In the genomic region with DNA sequence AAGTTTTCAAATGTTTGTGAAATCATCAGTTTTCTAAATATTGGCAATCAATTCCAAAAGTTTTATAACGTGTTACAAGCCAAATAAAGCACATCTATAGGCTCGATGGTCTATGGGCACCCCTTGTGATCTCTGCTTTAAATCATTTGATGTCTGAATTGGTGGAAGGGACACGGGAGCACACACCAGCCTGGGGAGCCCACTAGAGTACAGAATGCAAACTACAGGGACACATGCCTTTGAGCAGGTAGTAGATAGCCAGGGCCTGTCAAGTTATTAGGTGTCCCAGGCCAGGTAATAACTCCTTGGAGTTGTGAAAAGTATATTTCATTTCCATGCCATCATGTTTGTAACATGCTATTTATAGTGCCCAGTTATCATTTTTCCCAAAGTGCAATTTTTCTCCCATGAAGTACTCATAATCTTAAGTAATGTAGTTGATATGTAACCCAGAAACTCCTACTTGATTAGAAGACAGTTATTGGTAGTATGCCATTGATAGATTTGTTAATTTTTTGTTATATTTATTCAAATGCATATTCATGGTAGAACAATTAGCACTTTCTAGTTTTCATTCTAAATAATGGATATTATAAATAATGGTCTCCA, we compare ENCODE assay signal across 9 cellular contexts.
DNase-seq lines count a peak whose midpoint lies in the region; ATAC-seq and TF ChIP-seq lines count a peak whose summit lies in the region.
"Had no signal": no experiment of that assay in that cellular context is flagged by ENCODE, and none has a peak within 500 bp of the region (broad histone marks: within the 10 kb centered on the region; RNA-seq: fewer than 3 reads in every experiment).

No MANE protein-coding gene starts in this region.

- H3K27ac ChIP-seq in SK-N-SH (ENCODE audit: low read depth in 2 of 2, low read length in 1 of 2) (no peak overlapping the region), heart right ventricle (no peak overlapping the region)
- H3K27ac ChIP-seq in effector memory CD4-positive, alpha-beta T cell (ENCODE audit: insufficient read depth, low read length, poor library complexity, severe bottlenecking), result no peak overlapping the region

- intact Hi-C loops in activated CD4-positive, alpha-beta T cell treated with anti-CD3 and anti-CD28 coated beads for 36 hours (cut with DNase I, micrococcal nuclease), result loop anchor here (10.0 kb wide), 2 partner anchors 338 to 508 kb away; a partner anchor contains a TSS
- intact Hi-C loops in heart right ventricle (cut with DNase I), result loop anchor here in 6 of 10 donors (5.0 to 10.0 kb wide), 5 partner anchors 235 to 620 kb away; no protein-coding TSS in a partner anchor
- intact Hi-C loops in activated T-helper 1 cell treated with anti-CD3 and anti-CD28 coated beads, Interleukin-12 subunit alpha, Interleukin-12 subunit beta, Interleukin-2, Interleukin-4 antibody, amounts not matched to agents 30 ng/mL and 10 ng/mL and 1 ng/mL, durations not matched to agents 14 hours and 24 hours and 36 hours (cut with micrococcal nuclease), result loop anchor here (2.0 to 10.0 kb wide), 2 partner anchors 620 to 898 kb away; no protein-coding TSS in a partner anchor

- H3K9ac ChIP-seq in SK-N-SH, result no peak overlapping the region

- no peak for TF ChIP-seq EP300 in SK-N-SH (IDR thresholded peaks at IDR 0.05; ENCODE audit: borderline replicate concordance in 1 of 2, low read depth in 1 of 2, low read length in 1 of 2)

- H3K4me1 ChIP-seq in SK-N-SH (ENCODE audit: control insufficient read depth in 1 of 2, insufficient read depth in 2 of 2, low read depth in 1 of 2, low read length in 1 of 2), result peaks cover 4 to 5% of the 10 kb centered on the region in 2 experiments
- H3K4me1 ChIP-seq in heart right ventricle, result peaks cover 0 to 5% (median 0%) of the 10 kb centered on the region in 9 donors
- no peaks in the 10 kb centered on the region for H3K4me1 ChIP-seq in effector memory CD4-positive, alpha-beta T cell (ENCODE audit: control insufficient read depth, insufficient read depth, low read length, poor library complexity, severe bottlenecking)

- H3K79me2 ChIP-seq in SK-N-SH (ENCODE audit: insufficient read depth), result peaks cover 11% of the 10 kb centered on the region; the same call in 1 of the 2 replicates

- ATAC-seq in activated CD4-positive, alpha-beta T cell treated with anti-CD3 and anti-CD28 coated beads for 36 hours, result peak; percentile 66
- ATAC-seq in GM21423 (IDR thresholded peaks at IDR 0.05; ENCODE audit: unreplicated experiment) (peak; percentile 74), heart right ventricle (peak in 7 of 8 donors; percentile 52 to 73 (median 61))

- no peaks in the 10 kb centered on the region for H3K9me2 ChIP-seq in SK-N-SH

- peaks cover 3 to 13% of the 10 kb centered on the region in 2 experiments for H3K36me3 ChIP-seq in SK-N-SH (replicated peaks in 1 of 2; ENCODE audit: control insufficient read depth in 1 of 2, insufficient read depth in 2 of 2, low read length in 1 of 2)
- H3K36me3 ChIP-seq in heart right ventricle, result peaks cover 0 to 17% (median 0%) of the 10 kb centered on the region in 9 donors
- H3K36me3 ChIP-seq in effector memory CD4-positive, alpha-beta T cell (ENCODE audit: control insufficient read depth, insufficient read depth, low read length), result no peaks in the 10 kb centered on the region

- H3K4me3 ChIP-seq in SK-N-SH (ENCODE audit: low read depth in 2 of 2, low read length in 1 of 2), result no peak overlapping the region
- H3K4me3 ChIP-seq in heart right ventricle, result no peak overlapping the region
- no peak overlapping the region for H3K4me3 ChIP-seq in effector memory CD4-positive, alpha-beta T cell (ENCODE audit: insufficient read depth, low read depth, low read length, poor library complexity, severe bottlenecking)

- no peak overlapping the region for H3K4me3 Mint-ChIP-seq in activated CD4-positive, alpha-beta T cell treated with anti-CD3 and anti-CD28 coated beads for 36 hours
- no peak overlapping the region for H3K4me3 Mint-ChIP-seq in activated T-helper 1 cell treated with anti-CD3 and anti-CD28 coated beads, Interleukin-12 subunit alpha, Interleukin-12 subunit beta, Interleukin-2, Interleukin-4 antibody, amounts not matched to agents 30 ng/mL and 10 ng/mL and 1 ng/mL, durations not matched to agents 14 hours and 24 hours and 36 hours
- H3K4me3 Mint-ChIP-seq: brain had no signal

- peaks cover 2% of the 10 kb centered on the region for H3K36me3 Mint-ChIP-seq in activated CD4-positive, alpha-beta T cell treated with anti-CD3 and anti-CD28 coated beads for 36 hours (ENCODE audit: low read depth)
- no peaks in the 10 kb centered on the region for H3K36me3 Mint-ChIP-seq in activated T-helper 1 cell treated with anti-CD3 and anti-CD28 coated beads, Interleukin-12 subunit alpha, Interleukin-12 subunit beta, Interleukin-2, Interleukin-4 antibody, amounts not matched to agents 30 ng/mL and 10 ng/mL and 1 ng/mL, durations not matched to agents 14 hours and 24 hours and 36 hours (ENCODE audit: low read depth)

- H4K20me1 ChIP-seq in SK-N-SH (ENCODE audit: insufficient read depth), result no peaks in the 10 kb centered on the region

- CTCF ChIA-PET in activated CD4-positive, alpha-beta T cell treated with anti-CD3 and anti-CD28 coated beads for 36 hours (lab: Charles Lee), result no interaction called here
- CTCF ChIA-PET in SK-N-SH (lab: Yijun Ruan, JAX), result no interaction called here

- H3K4me2 ChIP-seq in SK-N-SH, result no peak overlapping the region

- TF ChIP-seq CTCF in SK-N-SH (IDR thresholded peaks at IDR 0.05) (peak; percentile 65), heart right ventricle (IDR thresholded peaks at IDR 0.05) (peak in 7 of 9 donors; percentile 15 to 62 (median 45))

- POLR2A ChIA-PET in activated CD4-positive, alpha-beta T cell treated with anti-CD3 and anti-CD28 coated beads for 36 hours (lab: Charles Lee), result no interaction called here
- POLR2A ChIA-PET in SK-N-SH (lab: Yijun Ruan, JAX), result no interaction called here

- H3F3A ChIP-seq in SK-N-SH (replicated peaks; ENCODE audit: insufficient read depth), result peaks cover 8% of the 10 kb centered on the region

- peak; percentile 84 for TF ChIP-seq RAD21 in SK-N-SH (IDR thresholded peaks at IDR 0.05; ENCODE audit: low read length)

- no peaks in the 10 kb centered on the region for H3K27me3 Mint-ChIP-seq in activated CD4-positive, alpha-beta T cell treated with anti-CD3 and anti-CD28 coated beads for 36 hours
- H3K27me3 Mint-ChIP-seq in activated T-helper 1 cell treated with anti-CD3 and anti-CD28 coated beads, Interleukin-12 subunit alpha, Interleukin-12 subunit beta, Interleukin-2, Interleukin-4 antibody, amounts not matched to agents 30 ng/mL and 10 ng/mL and 1 ng/mL, durations not matched to agents 14 hours and 24 hours and 36 hours (ENCODE audit: insufficient read depth), result no peaks in the 10 kb centered on the region
- H3K27me3 Mint-ChIP-seq: brain had no signal

- no peaks in the 10 kb centered on the region for H3K27me3 ChIP-seq in SK-N-SH (ENCODE audit: insufficient read depth)
- no peaks in the 10 kb centered on the region for H3K27me3 ChIP-seq in heart right ventricle
- H3K27me3 ChIP-seq in effector memory CD4-positive, alpha-beta T cell (replicated peaks; ENCODE audit: control insufficient read depth, insufficient read depth, low read length, poor library complexity, severe bottlenecking), result no peaks in the 10 kb centered on the region

- H3K27ac Mint-ChIP-seq in activated CD4-positive, alpha-beta T cell treated with anti-CD3 and anti-CD28 coated beads for 36 hours, result no peak overlapping the region
- no peak overlapping the region for H3K27ac Mint-ChIP-seq in activated T-helper 1 cell treated with anti-CD3 and anti-CD28 coated beads, Interleukin-12 subunit alpha, Interleukin-12 subunit beta, Interleukin-2, Interleukin-4 antibody, amounts not matched to agents 30 ng/mL and 10 ng/mL and 1 ng/mL, durations not matched to agents 14 hours and 24 hours and 36 hours

- DNase-seq in activated CD4-positive, alpha-beta T cell treated with anti-CD3 and anti-CD28 coated beads for 36 hours, result peak; percentile 37
- DNase-seq in activated CD4-positive, alpha-beta T cell treated with anti-CD3 and anti-CD28 coated beads, Interleukin-2, amount 50 U/mL, for 4 hours, result no peak
- peak; percentile 48 for DNase-seq in HPDE6-E6E7 (ENCODE audit: extremely low spot score)
- peak; percentile 55 for DNase-seq in SK-N-SH
- DNase-seq in heart right ventricle, result no peak
- no peak for DNase-seq in activated T-helper 1 cell treated with anti-CD3 and anti-CD28 coated beads, Interleukin-12 subunit alpha, Interleukin-12 subunit beta, Interleukin-2, Interleukin-4 antibody, amounts not matched to agents 30 ng/mL and 10 ng/mL and 1 ng/mL, durations not matched to agents 14 hours and 24 hours and 36 hours (ENCODE audit: low spot score)
- DNase-seq in effector memory CD4-positive, alpha-beta T cell, result no peak

- H2AFZ ChIP-seq in SK-N-SH (ENCODE audit: low read depth), result no peak overlapping the region

- 42% methylated on average over 3 of the region's 3 CpGs for WGBS in SK-N-SH (ENCODE audit: low lambda C conversion rate)
- WGBS in heart right ventricle, 2 donors, result 47 to 85% methylated on average over 3 of the region's 3 CpGs

- no peaks in the 10 kb centered on the region for H3K9me3 ChIP-seq in SK-N-SH
- H3K9me3 ChIP-seq in heart right ventricle, result no peaks in the 10 kb centered on the region
- H3K9me3 ChIP-seq in effector memory CD4-positive, alpha-beta T cell (ENCODE audit: control insufficient read depth, low read length), result no peaks in the 10 kb centered on the region

- no peaks in the 10 kb centered on the region for H3K4me1 Mint-ChIP-seq in activated CD4-positive, alpha-beta T cell treated with anti-CD3 and anti-CD28 coated beads for 36 hours
- no peaks in the 10 kb centered on the region for H3K4me1 Mint-ChIP-seq in activated T-helper 1 cell treated with anti-CD3 and anti-CD28 coated beads, Interleukin-12 subunit alpha, Interleukin-12 subunit beta, Interleukin-2, Interleukin-4 antibody, amounts not matched to agents 30 ng/mL and 10 ng/mL and 1 ng/mL, durations not matched to agents 14 hours and 24 hours and 36 hours (ENCODE audit: low read depth)

- no peaks in the 10 kb centered on the region for H3K9me3 Mint-ChIP-seq in activated CD4-positive, alpha-beta T cell treated with anti-CD3 and anti-CD28 coated beads for 36 hours (ENCODE audit: low read depth)
- H3K9me3 Mint-ChIP-seq in activated T-helper 1 cell treated with anti-CD3 and anti-CD28 coated beads, Interleukin-12 subunit alpha, Interleukin-12 subunit beta, Interleukin-2, Interleukin-4 antibody, amounts not matched to agents 30 ng/mL and 10 ng/mL and 1 ng/mL, durations not matched to agents 14 hours and 24 hours and 36 hours, result no peaks in the 10 kb centered on the region
- H3K9me3 Mint-ChIP-seq: brain had no signal

TF ChIP-seq in SK-N-SH, 30 proteins besides CTCF, POLR2A, EP300 and RAD21:
- peak; percentile 67 for TF ChIP-seq SMC3 (IDR thresholded peaks at IDR 0.05; ENCODE audit: low read depth, low read length)
- TF ChIP-seq RCOR1 (IDR thresholded peaks at IDR 0.05; ENCODE audit: low read length), result 0 out of 2 replicates have a peak, but pooled peaks have one; percentile 34
- TF ChIP-seq CHD2 (IDR thresholded peaks at IDR 0.05; ENCODE audit: low read length, partially characterized antibody), result peak; percentile 13
- no peak for TF ChIP-seq POLR2AphosphoS5 (IDR thresholded peaks at IDR 0.05; ENCODE audit: low read depth, low read length)

Comparison
In these comparisons a context has a peak if more than half of its experiments do, and no peak if none do; other contexts are left out.
1. DNase-seq: peak in activated CD4-positive, alpha-beta T cell treated with anti-CD3 and anti-CD28 coated beads for 36 hours (single experiment), HPDE6-E6E7 (single experiment) and SK-N-SH (single experiment); none in activated CD4-positive, alpha-beta T cell treated with anti-CD3 and anti-CD28 coated beads, Interleukin-2, amount 50 U/mL, for 4 hours (0 of 2), heart right ventricle (0 of 2), activated T-helper 1 cell treated with anti-CD3 and anti-CD28 coated beads, Interleukin-12 subunit alpha, Interleukin-12 subunit beta, Interleukin-2, Interleukin-4 antibody, amounts not matched to agents 30 ng/mL and 10 ng/mL and 1 ng/mL, durations not matched to agents 14 hours and 24 hours and 36 hours (single experiment) and effector memory CD4-positive, alpha-beta T cell (0 of 3).
2. Peak in every context shown above with its lines, with median percentiles within 50 percentile points of each other: ATAC-seq.